ENCODE assay signal across 15 cellular contexts in genomic region chr10:129491123-129491734, GRCh38. TPM values are rescaled to one million over a fixed set of nuclear protein-coding genes. Genes with fewer than 3 reads are reported as not detected.
DNase-seq lines count a peak whose midpoint lies in the region; ATAC-seq and TF ChIP-seq lines count a peak whose summit lies in the region.
"Had no signal": no experiment of that assay in that cellular context is flagged by ENCODE, and none has a peak within 500 bp of the region (broad histone marks: within the 10 kb centered on the region; RNA-seq: fewer than 3 reads in every experiment).

No MANE protein-coding gene starts in this region.

- H3K4me2 ChIP-seq in HCT116 (ENCODE audit: low read length): no peak overlapping the region

- H3K27ac Mint-ChIP-seq in type B pancreatic cell: no peak overlapping the region
- H3K27ac Mint-ChIP-seq: activated CD8-positive, alpha-beta memory T cell treated with anti-CD3 and anti-CD28 coated beads, Interleukin-2, amount 10 ng/mL, durations not matched to agents 7 days and 5 days; B cell; stimulated activated memory B cell treated with anti-CD40 and anti-IgM and Interleukin-4, amounts not matched to agents 10 μg/mL and 1 μg/mL and 100 μg/mL, for 72 hours had no signal

- CTCF ChIA-PET in HCT116 (lab: Charles Lee): no interaction called here

- H3K9me2 ChIP-seq in HCT116 (ENCODE audit: insufficient read depth): no peaks in the 10 kb centered on the region

- BruUV-seq in HCT116 (replicated peaks; lab: Mats Ljungman, UMichigan): no TSS peak

- TF ChIP-seq CTCF in AG10803 (conservative IDR thresholded peaks at IDR 0.05; ENCODE audit: low read length) (no peak), HCT116 (IDR thresholded peaks at IDR 0.05 in 2 of 3, conservative IDR thresholded peaks at IDR 0.05 in 1 of 3; ENCODE audit: borderline replicate concordance in 1 of 3, insufficient read depth in 1 of 3, low read depth in 2 of 3, low read length in 2 of 3) (no peak), fibroblast of the aortic adventitia (IDR thresholded peaks at IDR 0.05; ENCODE audit: insufficient read depth, low read length) (no peak), type B pancreatic cell (conservative IDR thresholded peaks at IDR 0.05) (no peak)

- H3K4me1 ChIP-seq in HCT116 (ENCODE audit: control insufficient read depth in 1 of 2, insufficient read depth in 2 of 2, low read length in 2 of 2) (no peaks in the 10 kb centered on the region), adipocyte (ENCODE audit: control insufficient read depth, insufficient read depth, low read length) (no peaks in the 10 kb centered on the region)

- H3K4me1 Mint-ChIP-seq in type B pancreatic cell (ENCODE audit: unreplicated experiment): peaks cover 15% of the 10 kb centered on the region
- H3K4me1 Mint-ChIP-seq: activated CD8-positive, alpha-beta memory T cell treated with anti-CD3 and anti-CD28 coated beads, Interleukin-2, amount 10 ng/mL, durations not matched to agents 7 days and 5 days; B cell had no signal

- RAD21 ChIA-PET in HCT116 (lab: Charles Lee; ENCODE audit: low non-redundant PET in 1 of 2, low total read pairs in 2 of 2, uncharacterized antibody in 2 of 2, unreplicated experiment in 2 of 2): no interaction called here

- no peak overlapping the region for H3K4me3 Mint-ChIP-seq in type B pancreatic cell
- H3K4me3 Mint-ChIP-seq: activated CD8-positive, alpha-beta memory T cell treated with anti-CD3 and anti-CD28 coated beads, Interleukin-2, amount 10 ng/mL, durations not matched to agents 7 days and 5 days; B cell; stimulated activated memory B cell treated with anti-CD40 and anti-IgM and Interleukin-4, amounts not matched to agents 10 μg/mL and 1 μg/mL and 100 μg/mL, for 72 hours had no signal

- no peaks in the 10 kb centered on the region for H4K20me1 ChIP-seq in HCT116 (ENCODE audit: insufficient read depth)

- H3K27me3 ChIP-seq in HCT116 (ENCODE audit: insufficient read depth, low read length) (no peaks in the 10 kb centered on the region), adipocyte (replicated peaks; ENCODE audit: control insufficient read depth, insufficient read depth, low read length) (no peaks in the 10 kb centered on the region)
- H3K27me3 ChIP-seq: brain microvascular endothelial cell, heart right ventricle had no signal

- POLR2A ChIA-PET in HCT116 (lab: Charles Lee): no interaction called here

- no peaks in the 10 kb centered on the region for H3K27me3 Mint-ChIP-seq in type B pancreatic cell
- H3K27me3 Mint-ChIP-seq: activated CD8-positive, alpha-beta memory T cell treated with anti-CD3 and anti-CD28 coated beads, Interleukin-2, amount 10 ng/mL, durations not matched to agents 7 days and 5 days; B cell; stimulated activated memory B cell treated with anti-CD40 and anti-IgM and Interleukin-4, amounts not matched to agents 10 μg/mL and 1 μg/mL and 100 μg/mL, for 72 hours had no signal

- H3K9me3 ChIP-seq in HCT116 (ENCODE audit: control insufficient read depth in 1 of 2, insufficient read depth in 1 of 2, low read depth in 1 of 2, low read length in 2 of 2) (peaks cover 33 to 34% of the 10 kb centered on the region in 2 experiments), adipocyte (ENCODE audit: control insufficient read depth, low read length) (peaks cover 48% of the 10 kb centered on the region)

- no peak for TF ChIP-seq RAD21 in HCT116 (IDR thresholded peaks at IDR 0.05; ENCODE audit: low read depth)

- H2AFZ ChIP-seq in HCT116 (ENCODE audit: low read depth, low read length, poor library complexity, severe bottlenecking): no peak overlapping the region

- no peak for TF ChIP-seq POLR2A in HCT116 (IDR thresholded peaks at IDR 0.05; ENCODE audit: borderline replicate concordance, extremely low read depth, insufficient read depth, insufficient read length)

- H3K9ac ChIP-seq in HCT116 (ENCODE audit: low read length): no peak overlapping the region
- no peak overlapping the region for H3K9ac ChIP-seq in adipocyte (ENCODE audit: low read length)

- peaks cover 22% of the 10 kb centered on the region for H3K9me3 Mint-ChIP-seq in type B pancreatic cell

- peak; percentile 13 for DNase-seq in AG10803 (ENCODE audit: low read depth)
- peak; percentile 24 for DNase-seq in HCT116 (ENCODE audit: low read depth, low spot score)
- peak; percentile 18 for DNase-seq in adipocyte (ENCODE audit: low read depth)
- DNase-seq in fibroblast of the aortic adventitia (ENCODE audit: low read depth): peak; percentile 11
- DNase-seq in NCI-H2107 treated with DMSO at 0.1 percent for 48 hours (lab: John Stamatoyannopoulos, UW; ENCODE audit: unreplicated experiment): no peak
- DNase-seq in type B pancreatic cell (ENCODE audit: extremely low spot score, unreplicated experiment): no peak
- DNase-seq: activated CD8-positive, alpha-beta memory T cell treated with anti-CD3 and anti-CD28 coated beads, Interleukin-2, amount 10 ng/mL, durations not matched to agents 7 days and 5 days; brain microvascular endothelial cell; heart right ventricle; left cardiac atrium; NCI-H524; small intestine had no signal

- ATAC-seq in HCT116 (no peak), GM21528 (IDR thresholded peaks at IDR 0.05; ENCODE audit: low FRiP score, unreplicated experiment) (no peak)
- ATAC-seq: activated CD8-positive, alpha-beta memory T cell treated with anti-CD3 and anti-CD28 coated beads, Interleukin-2, amount 10 ng/mL, durations not matched to agents 7 days and 5 days; heart right ventricle; left cardiac atrium; stimulated activated memory B cell treated with anti-CD40 and anti-IgM and Interleukin-4, amounts not matched to agents 10 μg/mL and 1 μg/mL and 100 μg/mL, for 72 hours had no signal

- H3K4me3 ChIP-seq in AG10803 (ENCODE audit: low read length) (no peak overlapping the region), HCT116 (replicated peaks in 1 of 2; ENCODE audit: low read depth in 1 of 2, low read length in 2 of 2) (no peak overlapping the region), adipocyte (ENCODE audit: low read length) (peak overlapping the region; percentile 57), fibroblast of the aortic adventitia (ENCODE audit: low read depth, low read length) (no peak overlapping the region)
- H3K4me3 ChIP-seq: heart right ventricle had no signal

- H3K36me3 ChIP-seq in HCT116 (ENCODE audit: control insufficient read depth in 1 of 2, insufficient read depth in 2 of 2, low read length in 2 of 2) (no peaks in the 10 kb centered on the region), adipocyte (ENCODE audit: control insufficient read depth, insufficient read depth, low read length, severe bottlenecking) (peaks cover 3% of the 10 kb centered on the region)
- H3K36me3 ChIP-seq: brain microvascular endothelial cell, heart right ventricle had no signal

- H3K27ac ChIP-seq in HCT116 (ENCODE audit: low read depth, low read length): no peak overlapping the region
- H3K27ac ChIP-seq: brain microvascular endothelial cell, heart right ventricle had no signal

- no peaks in the 10 kb centered on the region for H3K79me2 ChIP-seq in HCT116 (ENCODE audit: insufficient read depth, low read length)

- H3K36me3 Mint-ChIP-seq in type B pancreatic cell: no peaks in the 10 kb centered on the region

- intact Hi-C loops in HCT116 (cut with micrococcal nuclease): loop anchor here (2.0 kb wide), 1 partner anchor 60 kb away; no protein-coding TSS in a partner anchor

TF ChIP-seq in HCT116, 20 proteins besides CTCF, POLR2A, EP300 and RAD21:
- no peak for TF ChIP-seq SIN3A (IDR thresholded peaks at IDR 0.05; ENCODE audit: low read depth)
- peak; percentile 63 for TF ChIP-seq CBX3 (IDR thresholded peaks at IDR 0.05; ENCODE audit: low read depth)

RNA-seq across cellular contexts. Expression of gene MGMT, which starts 24.2 kb away (rescaled TPM):
- total RNA-seq in HCT116 (2021; ENCODE audit: unreplicated experiment) (11.5 TPM), fibroblast of the aortic adventitia (ENCODE audit: low replicate concordance) (21.8 and 44.9 TPM in 2 replicates), type B pancreatic cell (ENCODE audit: low replicate concordance) (13.5 and 18.8 TPM in 2 replicates)
- 10.8 and 11.1 TPM in 2 replicates for polyA plus RNA-seq in HCT116 (2012)

Comparison
In these comparisons a context has a peak if more than half of its experiments do, and no peak if none do; other contexts are left out.
1. DNase-seq: peak in AG10803 (single experiment), HCT116 (single experiment), adipocyte (single experiment) and fibroblast of the aortic adventitia (single experiment); none in NCI-H2107 treated with DMSO at 0.1 percent for 48 hours (single experiment) and type B pancreatic cell (single experiment).